ENCODE assay signal across 8 cellular contexts in genomic region chr12:112107306-112107705, GRCh38. TPM values are rescaled to one million over a fixed set of nuclear protein-coding genes. Genes with fewer than 3 reads are reported as not detected.
DNase-seq lines count a peak whose midpoint lies in the region; ATAC-seq and TF ChIP-seq lines count a peak whose summit lies in the region.

No MANE protein-coding gene starts in this region.

- TF ChIP-seq EP300 in tibial nerve (IDR thresholded peaks at IDR 0.05) = no peak

- H3K36me3 Mint-ChIP-seq in activated T-cell treated with anti-CD3 and anti-CD28 coated beads, Interleukin-2, amount 50 U/mL, for 4 hours (ENCODE audit: insufficient read depth) = peaks cover 22% of the 10 kb centered on the region
- H3K36me3 Mint-ChIP-seq in activated naive CD4-positive, alpha-beta T cell treated with anti-CD3 and anti-CD28 coated beads, Interleukin-2, amount 50 U/mL, for 72 hours = peaks cover 16 to 27% of the 10 kb centered on the region in 2 donors

- ATAC-seq in activated T-cell treated with anti-CD3 and anti-CD28 coated beads, Interleukin-2, amount 50 U/mL, for 4 hours = no peak
- ATAC-seq in activated naive CD4-positive, alpha-beta T cell treated with anti-CD3 and anti-CD28 coated beads, Interleukin-2, amount 50 U/mL, for 72 hours = peak in 1 of 2 donors; percentile 26
- ATAC-seq in HG03039 (IDR thresholded peaks at IDR 0.05; ENCODE audit: unreplicated experiment) (no peak), HG02870 (IDR thresholded peaks at IDR 0.05; ENCODE audit: unreplicated experiment) (no peak)

- no peaks in the 10 kb centered on the region for H3K9me3 ChIP-seq in tibial nerve

- H3K27me3 Mint-ChIP-seq in activated T-cell treated with anti-CD3 and anti-CD28 coated beads, Interleukin-2, amount 50 U/mL, for 4 hours (ENCODE audit: low read depth) = no peaks in the 10 kb centered on the region

- no peak for TF ChIP-seq CTCF in tibial nerve (IDR thresholded peaks at IDR 0.05)

- no peaks in the 10 kb centered on the region for H3K9me3 Mint-ChIP-seq in activated T-cell treated with anti-CD3 and anti-CD28 coated beads, Interleukin-2, amount 50 U/mL, for 4 hours
- no peaks in the 10 kb centered on the region for H3K9me3 Mint-ChIP-seq in activated naive CD4-positive, alpha-beta T cell treated with anti-CD3 and anti-CD28 coated beads, Interleukin-2, amount 50 U/mL, for 72 hours

- H3K27ac ChIP-seq in tibial nerve = peak overlapping the region in 2 of 4 donors; percentile 95 to 99

- H3K27me3 ChIP-seq in tibial nerve = no peaks in the 10 kb centered on the region

- peak overlapping the region; percentile 93 for H3K4me3 Mint-ChIP-seq in activated T-cell treated with anti-CD3 and anti-CD28 coated beads, Interleukin-2, amount 50 U/mL, for 4 hours

- peak overlapping the region; percentile 98 to 100 for H3K27ac Mint-ChIP-seq in activated naive CD4-positive, alpha-beta T cell treated with anti-CD3 and anti-CD28 coated beads, Interleukin-2, amount 50 U/mL, for 72 hours

- H3K4me1 Mint-ChIP-seq in activated T-cell treated with anti-CD3 and anti-CD28 coated beads, Interleukin-2, amount 50 U/mL, for 4 hours (ENCODE audit: low read depth) = peaks cover 49% of the 10 kb centered on the region

- 48 to 60% methylated on average over 4 of the region's 4 CpGs for WGBS in tibial nerve, 2 donors

- DNase-seq in activated T-cell treated with anti-CD3 and anti-CD28 coated beads, Interleukin-2, amount 50 U/mL, for 4 hours = no peak
- no peak for DNase-seq in activated T-cell treated with anti-CD3 and anti-CD28 coated beads, Interleukin-2, amount 50 U/mL, for 1 hour
- no peak for DNase-seq in activated naive CD4-positive, alpha-beta T cell treated with anti-CD3 and anti-CD28 coated beads, Interleukin-2, amount 50 U/mL, for 72 hours (ENCODE audit: low spot score in 2 of 2)
- DNase-seq in islet precursor cell (peak; percentile 7), tibial nerve (ENCODE audit: low spot score in 2 of 2) (no peak)
- no peak for DNase-seq in stimulated activated CD4-positive, alpha-beta T cell treated with anti-CD3 and anti-CD28 coated beads, Interleukin-2, amount 100 ng/mL, for 48 hours

- H3K4me1 ChIP-seq in tibial nerve = peaks cover 0 to 65% (median 17%) of the 10 kb centered on the region in 4 donors

- peak overlapping the region; percentile 89 to 97 (median 94) for H3K4me3 ChIP-seq in tibial nerve

- H3K36me3 ChIP-seq in tibial nerve = no peaks in the 10 kb centered on the region

- TF ChIP-seq POLR2A in tibial nerve (IDR thresholded peaks at IDR 0.05) = no peak

RNA-seq across cellular contexts. Expression of gene NAA25, which starts 1.3 kb away (rescaled TPM):
- 10 to 100 TPM; 60.1 to 67.5 (median 60.5) TPM for total RNA-seq in activated T-cell treated with anti-CD3 and anti-CD28 coated beads, Interleukin-2, amount 50 U/mL, for 4 hours
- 10 to 100 TPM; 61.2 to 63.5 TPM for total RNA-seq in activated naive CD4-positive, alpha-beta T cell treated with anti-CD3 and anti-CD28 coated beads, Interleukin-2, amount 50 U/mL, for 72 hours
- total RNA-seq in tibial nerve = 10 to 100 TPM; 22.7 to 40.4 (median 34.2) TPM

RNA-seq across cellular contexts. Expression of gene TRAFD1, which starts 18.1 kb away (rescaled TPM):
- total RNA-seq in activated T-cell treated with anti-CD3 and anti-CD28 coated beads, Interleukin-2, amount 50 U/mL, for 4 hours = 10 to 100 TPM; 47.1 to 52.3 (median 49.4) TPM
- total RNA-seq in activated naive CD4-positive, alpha-beta T cell treated with anti-CD3 and anti-CD28 coated beads, Interleukin-2, amount 50 U/mL, for 72 hours = 10 to 100 TPM; 59.6 to 74.3 TPM
- 10 to 100 TPM; 24.7 to 32.9 (median 27.4) TPM for total RNA-seq in tibial nerve
